2 cellular contexts compared by ENCODE assay signal in genomic region chr20:16241911-16242310, GRCh38.
TF ChIP-seq lines count a peak whose summit lies in the region.

No MANE protein-coding gene starts in this region.

TF ChIP-seq in SK-N-SH, 30 proteins besides CTCF, POLR2A, EP300 and RAD21 (continued from another document):
- TF ChIP-seq, protein P1, sequence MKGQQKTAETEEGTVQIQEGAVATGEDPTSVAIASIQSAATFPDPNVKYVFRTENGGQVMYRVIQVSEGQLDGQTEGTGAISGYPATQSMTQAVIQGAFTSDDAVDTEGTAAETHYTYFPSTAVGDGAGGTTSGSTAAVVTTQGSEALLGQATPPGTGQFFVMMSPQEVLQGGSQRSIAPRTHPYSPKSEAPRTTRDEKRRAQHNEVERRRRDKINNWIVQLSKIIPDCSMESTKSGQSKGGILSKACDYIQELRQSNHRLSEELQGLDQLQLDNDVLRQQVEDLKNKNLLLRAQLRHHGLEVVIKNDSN (IDR thresholded peaks at IDR 0.05; ENCODE audit: borderline replicate concordance, low read depth): no peak
- no peak for TF ChIP-seq TCF12 (IDR thresholded peaks at IDR 0.05)

TF ChIP-seq in SK-N-SH treated with all-trans-retinoic acid at 6 μM for 48 hours, 23 proteins besides CTCF, POLR2A, EP300 and RAD21 (continued from another document):
- no peak for TF ChIP-seq POU6F1 (CRISPR knock-in tag; IDR thresholded peaks at IDR 0.05; ENCODE audit: borderline replicate concordance, low read depth)
- no peak for TF ChIP-seq ZC3H10 (CRISPR knock-in tag; IDR thresholded peaks at IDR 0.05)
- TF ChIP-seq ESRRG (CRISPR knock-in tag; IDR thresholded peaks at IDR 0.05): no peak
- no peak for TF ChIP-seq ARNTL (CRISPR knock-in tag; IDR thresholded peaks at IDR 0.05; ENCODE audit: borderline replicate concordance, low read depth)
- TF ChIP-seq SNAI2 (CRISPR knock-in tag; IDR thresholded peaks at IDR 0.05): no peak
- TF ChIP-seq CSRNP3 (CRISPR knock-in tag; IDR thresholded peaks at IDR 0.05): no peak
TF ChIP-seq in SK-N-SH treated with all-trans-retinoic acid at 6 μM for 48 hours: peak in this region for 0.
